Comparison of ENCODE assay signal across 16 cellular contexts in genomic region chr1:41022424-41022823, GRCh38. TPM values are rescaled to one million over a fixed set of nuclear protein-coding genes. Genes with fewer than 3 reads are reported as not detected.
"Had no signal": no experiment of that assay in that cellular context is flagged by ENCODE, and none has a peak within 500 bp of the region (broad histone marks: within the 10 kb centered on the region; RNA-seq: fewer than 3 reads in every experiment).

No MANE protein-coding gene starts in this region.

- H3K27ac Mint-ChIP-seq: activated CD4-positive, alpha-beta T cell treated with anti-CD3 and anti-CD28 coated beads, Interleukin-2, amount 10 ng/mL, durations not matched to agents 24 days and 14 days; activated T-helper 1 cell treated with anti-CD3 and anti-CD28 coated beads, Interleukin-12 subunit alpha, Interleukin-12 subunit beta, Interleukin-2, Interleukin-4 antibody, amounts not matched to agents 30 ng/mL and 10 ng/mL and 1 ng/mL, durations not matched to agents 14 hours and 24 hours and 36 hours; naive thymus-derived CD4-positive, alpha-beta T cell; T-helper 1 cell treated with Interleukin-12 subunit alpha and Interleukin-12 subunit beta and Interleukin-4 antibody, amounts not matched to agents 30 μg/mL and 1 μg/mL, for 36 hours had no signal

- H3K27me3 Mint-ChIP-seq: activated B cell treated with CpG ODN at 0.5 μM for 24 hours; activated CD4-positive, alpha-beta T cell treated with anti-CD3 and anti-CD28 coated beads, Interleukin-2, amount 10 ng/mL, durations not matched to agents 24 days and 14 days; activated naive CD8-positive, alpha-beta T cell treated with anti-CD3 and anti-CD28 coated beads, Interleukin-2, amount 10 ng/mL, durations not matched to agents 7 days and 5 days; memory B cell; naive thymus-derived CD4-positive, alpha-beta T cell had no signal

- ATAC-seq: left lung; mucosa of descending colon; naive thymus-derived CD4-positive, alpha-beta T cell had no signal

- H3K27me3 ChIP-seq: left lung had no signal

- H3K4me3 Mint-ChIP-seq: activated B cell treated with CpG ODN at 0.5 μM for 24 hours; activated CD4-positive, alpha-beta T cell treated with anti-CD3 and anti-CD28 coated beads, Interleukin-2, amount 10 ng/mL, durations not matched to agents 24 days and 14 days; activated naive CD8-positive, alpha-beta T cell treated with anti-CD3 and anti-CD28 coated beads, Interleukin-2, amount 10 ng/mL, durations not matched to agents 7 days and 5 days; activated T-helper 1 cell treated with anti-CD3 and anti-CD28 coated beads, Interleukin-12 subunit alpha, Interleukin-12 subunit beta, Interleukin-2, Interleukin-4 antibody, amounts not matched to agents 30 ng/mL and 10 ng/mL and 1 ng/mL, durations not matched to agents 14 hours and 24 hours and 36 hours; memory B cell; naive thymus-derived CD4-positive, alpha-beta T cell; T-helper 1 cell treated with Interleukin-12 subunit alpha and Interleukin-12 subunit beta and Interleukin-4 antibody, amounts not matched to agents 30 μg/mL and 1 μg/mL, for 36 hours had no signal

- H3K4me1 ChIP-seq: left lung had no signal

- H3K27ac ChIP-seq: left lung, thoracic aorta had no signal

- H3K9me3 Mint-ChIP-seq: activated B cell treated with CpG ODN at 0.5 μM for 24 hours; activated CD4-positive, alpha-beta T cell treated with anti-CD3 and anti-CD28 coated beads, Interleukin-2, amount 10 ng/mL, durations not matched to agents 24 days and 14 days; activated naive CD8-positive, alpha-beta T cell treated with anti-CD3 and anti-CD28 coated beads, Interleukin-2, amount 10 ng/mL, durations not matched to agents 7 days and 5 days; activated T-helper 1 cell treated with anti-CD3 and anti-CD28 coated beads, Interleukin-12 subunit alpha, Interleukin-12 subunit beta, Interleukin-2, Interleukin-4 antibody, amounts not matched to agents 30 ng/mL and 10 ng/mL and 1 ng/mL, durations not matched to agents 14 hours and 24 hours and 36 hours; memory B cell; naive thymus-derived CD4-positive, alpha-beta T cell; T-helper 1 cell treated with Interleukin-12 subunit alpha and Interleukin-12 subunit beta and Interleukin-4 antibody, amounts not matched to agents 30 μg/mL and 1 μg/mL, for 36 hours had no signal

- DNase-seq: activated B cell treated with CpG ODN at 0.5 μM for 24 hours; activated CD4-positive, alpha-beta T cell treated with anti-CD3 and anti-CD28 coated beads, Interleukin-2, amount 10 ng/mL, durations not matched to agents 24 days and 14 days; activated CD8-positive, alpha-beta memory T cell treated with anti-CD3 and anti-CD28 coated beads, Interleukin-2, amount 50 U/mL, for 48 hours; activated naive CD8-positive, alpha-beta T cell treated with anti-CD3 and anti-CD28 coated beads, Interleukin-2, amount 10 ng/mL, durations not matched to agents 7 days and 5 days; anterior cingulate cortex; cerebellar nuclear complex; effector CD8-positive, alpha-beta T cell; hippocampal formation; left lung; mucosa of descending colon; naive thymus-derived CD4-positive, alpha-beta T cell had no signal

- H3K9me3 ChIP-seq: left lung, mucosa of descending colon, thoracic aorta had no signal

- H3K4me3 ChIP-seq: left lung, mucosa of descending colon, thoracic aorta had no signal

RNA-seq across cellular contexts. Expression of gene SLFNL1, which starts 0.9 kb away (rescaled TPM):
- polyA plus RNA-seq: keratinocyte had no signal
